1 cellular context compared by ENCODE assay signal in genomic region chr19:7926727-7927604, GRCh38.
TF ChIP-seq lines count a peak whose summit lies in the region.

No MANE protein-coding gene starts in this region.

TF ChIP-seq in HepG2, 621 proteins besides CTCF, POLR2A, EP300 and RAD21:
- no peak for TF ChIP-seq ZBTB7A (CRISPR knock-in tag; IDR thresholded peaks at IDR 0.05)
- no peak for TF ChIP-seq ZNF567 (CRISPR knock-in tag; IDR thresholded peaks at IDR 0.05; ENCODE audit: borderline replicate concordance)
- 0 out of 2 replicates have a peak, but pooled peaks have one; percentile 10 for TF ChIP-seq POLR2G (IDR thresholded peaks at IDR 0.05; ENCODE audit: low read depth, low read length)
- 0 out of 2 replicates have a peak, but pooled peaks have one; percentile 26 for TF ChIP-seq ZBTB33 (CRISPR knock-in tag; IDR thresholded peaks at IDR 0.05)
- no peak for TF ChIP-seq ZNF414 (CRISPR knock-in tag; IDR thresholded peaks at IDR 0.05)
- TF ChIP-seq ZNF780A (CRISPR knock-in tag; IDR thresholded peaks at IDR 0.05), result no peak
- TF ChIP-seq AGO2 (optimal IDR thresholded peaks at IDR 0.05; ENCODE audit: low read depth, low read length), result peak; percentile 90
- no peak for TF ChIP-seq SP4 (CRISPR knock-in tag; IDR thresholded peaks at IDR 0.05)
- TF ChIP-seq ZNF44 (CRISPR knock-in tag; IDR thresholded peaks at IDR 0.05), result no peak
- TF ChIP-seq ZFP91 (CRISPR knock-in tag; IDR thresholded peaks at IDR 0.05; ENCODE audit: borderline replicate concordance), result peak; percentile 28; the same call in 1 of the 2 replicates
- TF ChIP-seq ZSCAN12 (CRISPR knock-in tag; IDR thresholded peaks at IDR 0.05), result no peak
- TF ChIP-seq ZBTB43 (CRISPR knock-in tag; conservative IDR thresholded peaks at IDR 0.05), result no peak
- TF ChIP-seq ZNF569 (CRISPR knock-in tag; IDR thresholded peaks at IDR 0.05; ENCODE audit: borderline replicate concordance), result no peak
- no peak for TF ChIP-seq KAT2B (IDR thresholded peaks at IDR 0.05; ENCODE audit: borderline replicate concordance, low read depth, low read length)
- TF ChIP-seq PHF8 (CRISPR knock-in tag; IDR thresholded peaks at IDR 0.05), result no peak
TF ChIP-seq in HepG2: peak in this region for 4.
